In genomic region chr5:138675998-138676397, GRCh38 we compare ENCODE assay signal across 29 cellular contexts.
"Had no signal": no experiment of that assay in that cellular context is flagged by ENCODE, and none has a peak within 500 bp of the region (broad histone marks: within the 10 kb centered on the region; RNA-seq: fewer than 3 reads in every experiment).

No MANE protein-coding gene starts in this region.

- H3K27ac ChIP-seq: neutrophil, parathyroid adenoma, psoas muscle, right lobe of liver, sigmoid colon, thoracic aorta, thyroid gland, transverse colon, upper lobe of right lung, uterus had no signal

- H3K27me3 ChIP-seq: neutrophil, right lobe of liver, sigmoid colon, thyroid gland, transverse colon, upper lobe of right lung, uterus had no signal

- H3K27me3 Mint-ChIP-seq: progenitor cell of endocrine pancreas, type B pancreatic cell had no signal

- H3K4me1 Mint-ChIP-seq: naive B cell; naive thymus-derived CD8-positive, alpha-beta T cell; nephron progenitor cell; neural crest cell; stimulated activated memory B cell treated with anti-CD40 and anti-IgM and Interleukin-4, amounts not matched to agents 10 μg/mL and 1 μg/mL and 100 μg/mL, for 72 hours; stimulated activated naive CD8-positive, alpha-beta T cell treated with anti-CD3 and anti-CD28 coated beads, Interleukin-15, amount 100 ng/mL, for 72 hours had no signal

- H3K27ac Mint-ChIP-seq: naive B cell; naive thymus-derived CD8-positive, alpha-beta T cell; natural killer cell treated with Interleukin-12 subunit alpha and Interleukin-12 subunit beta and Interleukin-15 and Interleukin-18, amount 100 ng/mL, for 72 hours; nephron progenitor cell; stimulated activated memory B cell treated with anti-CD40 and anti-IgM and Interleukin-4, amounts not matched to agents 10 μg/mL and 1 μg/mL and 100 μg/mL, for 72 hours; stimulated activated naive CD8-positive, alpha-beta T cell treated with anti-CD3 and anti-CD28 coated beads, Interleukin-15, amount 100 ng/mL, for 72 hours; type B pancreatic cell had no signal

- ATAC-seq: naive thymus-derived CD8-positive, alpha-beta T cell; natural killer cell treated with Interleukin-12 subunit alpha and Interleukin-12 subunit beta and Interleukin-15 and Interleukin-18, amount 100 ng/mL, for 72 hours; psoas muscle; right cardiac atrium; right lobe of liver; stimulated activated memory B cell treated with anti-CD40 and anti-IgM and Interleukin-4, amounts not matched to agents 10 μg/mL and 1 μg/mL and 100 μg/mL, for 72 hours; stimulated activated naive CD8-positive, alpha-beta T cell treated with anti-CD3 and anti-CD28 coated beads, Interleukin-15, amount 100 ng/mL, for 72 hours; stimulated activated naive CD8-positive, alpha-beta T cell treated with anti-CD3 and anti-CD28 coated beads, Interleukin-15, Interleukin-2, amounts not matched to agents 100 U/mL and 50 U/mL, for 24 hours; upper lobe of right lung had no signal

- H3K9me3 Mint-ChIP-seq: natural killer cell treated with Interleukin-12 subunit alpha and Interleukin-12 subunit beta and Interleukin-15 and Interleukin-18, amount 100 ng/mL, for 72 hours; type B pancreatic cell had no signal

- H3K9me3 ChIP-seq: neutrophil, right lobe of liver, thoracic aorta, thyroid gland, transverse colon, upper lobe of right lung, uterus had no signal

- DNase-seq: naive B cell; naive thymus-derived CD8-positive, alpha-beta T cell; nephron progenitor cell; nucleus accumbens; posterior cingulate gyrus; psoas muscle; right cardiac atrium; right lobe of liver; sigmoid colon; small intestine; stimulated activated CD4-positive, alpha-beta T cell treated with anti-CD3 and anti-CD28 coated beads, Interleukin-15, amount 100 ng/mL, for 24 hours; stimulated activated CD4-positive, alpha-beta T cell treated with anti-CD3 and anti-CD28 coated beads, Interleukin-4, amount 100 ng/mL, for 1 hour; stimulated activated CD4-positive, alpha-beta T cell treated with anti-CD3 and anti-CD28 coated beads, Interleukin-4, amount 100 ng/mL, for 4 hours; stimulated activated CD8-positive, alpha-beta memory T cell treated with anti-CD3 and anti-CD28 coated beads, Interleukin-4, amount 100 ng/mL, for 48 hours; stimulated activated naive CD4-positive, alpha-beta T cell; stimulated activated naive CD8-positive, alpha-beta T cell treated with anti-CD3 and anti-CD28 coated beads, Interleukin-15, amount 100 ng/mL, for 72 hours; stimulated activated naive CD8-positive, alpha-beta T cell treated with anti-CD3 and anti-CD28 coated beads, Interleukin-15, Interleukin-2, amounts not matched to agents 100 U/mL and 50 U/mL, for 24 hours; thyroid gland; transverse colon; upper lobe of right lung; uterus had no signal

- H3K4me1 ChIP-seq: parathyroid adenoma, psoas muscle, right lobe of liver, sigmoid colon, thyroid gland, transverse colon, upper lobe of right lung, uterus had no signal

- H3K36me3 Mint-ChIP-seq: stimulated activated memory B cell treated with anti-CD40 and anti-IgM and Interleukin-4, amounts not matched to agents 10 μg/mL and 1 μg/mL and 100 μg/mL, for 72 hours; type B pancreatic cell had no signal

- FAIRE-seq: small intestine had no signal

- H3K36me3 ChIP-seq: neutrophil, right lobe of liver, sigmoid colon, thoracic aorta, thyroid gland, transverse colon, upper lobe of right lung, uterus had no signal

- H3K4me3 ChIP-seq: psoas muscle, right lobe of liver, sigmoid colon, thoracic aorta, thyroid gland, transverse colon, upper lobe of right lung, uterus had no signal

- H3K4me3 Mint-ChIP-seq: naive B cell; naive thymus-derived CD8-positive, alpha-beta T cell; natural killer cell treated with Interleukin-12 subunit alpha and Interleukin-12 subunit beta and Interleukin-15 and Interleukin-18, amount 100 ng/mL, for 72 hours; nephron progenitor cell; neural crest cell; stimulated activated memory B cell treated with anti-CD40 and anti-IgM and Interleukin-4, amounts not matched to agents 10 μg/mL and 1 μg/mL and 100 μg/mL, for 72 hours; stimulated activated naive CD8-positive, alpha-beta T cell treated with anti-CD3 and anti-CD28 coated beads, Interleukin-15, amount 100 ng/mL, for 72 hours; type B pancreatic cell had no signal
